8 cellular contexts compared by ENCODE assay signal in the genomic region with DNA sequence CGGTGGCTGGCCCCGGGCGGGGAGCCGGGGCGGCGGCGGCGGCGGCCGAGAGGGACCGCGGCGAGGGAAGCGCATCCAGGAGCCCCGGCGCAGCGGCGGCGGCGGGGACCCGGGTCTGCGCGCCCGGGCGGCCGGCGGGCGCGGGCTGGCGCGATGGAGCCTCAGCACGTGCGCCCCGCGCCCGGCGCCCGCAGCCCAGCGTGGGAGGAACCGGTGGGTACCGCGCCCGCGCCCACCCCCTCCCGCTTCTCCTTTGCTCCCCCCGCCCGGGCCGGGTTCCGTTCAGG. TPM values are rescaled to one million over a fixed set of nuclear protein-coding genes. Genes with fewer than 3 reads are reported as not detected.
DNase-seq lines count a peak whose midpoint lies in the region; ATAC-seq, FAIRE-seq and TF ChIP-seq lines count a peak whose summit lies in the region.

No MANE protein-coding gene starts in this region.

- TF ChIP-seq CTCF in PC-9 (conservative IDR thresholded peaks at IDR 0.05) = no peak
- no peak for TF ChIP-seq CTCF in fibroblast of pulmonary artery (IDR thresholded peaks at IDR 0.05; ENCODE audit: low read length, missing control alignments)
- no peak for TF ChIP-seq CTCF in smooth muscle cell (IDR thresholded peaks at IDR 0.05; ENCODE audit: borderline replicate concordance, insufficient read depth, poor library complexity, severe bottlenecking)

- H3K9me2 ChIP-seq in PC-9 (ENCODE audit: insufficient read depth) = no peaks in the 10 kb centered on the region

- H2AFZ ChIP-seq in PC-9 = peak overlapping the region; percentile 88
- H2AFZ ChIP-seq in smooth muscle cell (ENCODE audit: low read depth) = peak overlapping the region; percentile 80

- H4K20me1 ChIP-seq in PC-9 (ENCODE audit: insufficient read depth) (no peaks in the 10 kb centered on the region), smooth muscle cell (ENCODE audit: low read depth) (peaks cover 10% of the 10 kb centered on the region)

- H3K9ac ChIP-seq in smooth muscle cell (ENCODE audit: low read depth) = peak overlapping the region; percentile 29

- H3K4me1 ChIP-seq in PC-9 (replicated peaks; ENCODE audit: insufficient read depth) (peaks cover 10% of the 10 kb centered on the region), smooth muscle cell (ENCODE audit: low read depth) (peaks cover 9% of the 10 kb centered on the region)

- H3K4me2 ChIP-seq in PC-9 (peak overlapping the region; percentile 90), smooth muscle cell (peak overlapping the region; percentile 93)

- H3K27ac ChIP-seq in PC-9 (no peak overlapping the region), smooth muscle cell (ENCODE audit: low read depth) (no peak overlapping the region)

- no peaks in the 10 kb centered on the region for H3K9me3 ChIP-seq in PC-9 (ENCODE audit: insufficient read depth, low read depth)
- no peaks in the 10 kb centered on the region for H3K9me3 ChIP-seq in smooth muscle cell (replicated peaks; ENCODE audit: low read depth)

- H3K4me3 ChIP-seq in PC-9 = peak overlapping the region; percentile 73
- H3K4me3 ChIP-seq in fibroblast of pulmonary artery (replicated peaks; ENCODE audit: low read depth, low read length) = peak overlapping the region; percentile 81
- peak overlapping the region; percentile 90 for H3K4me3 ChIP-seq in smooth muscle cell

- CTCF ChIA-PET in PC-9 (lab: Charles Lee) = no interaction called here

- H3F3A ChIP-seq in PC-9 (ENCODE audit: insufficient read depth, low read depth) (peaks cover 14% of the 10 kb centered on the region), smooth muscle cell (ENCODE audit: low read depth) (no peaks in the 10 kb centered on the region)

- POLR2A ChIA-PET in PC-9 (lab: Charles Lee; ENCODE audit: unreplicated experiment) = interaction anchor here (0.7 kb wide), 1 partner anchor 27 kb away, joined by 6 read pairs; no protein-coding TSS in a partner anchor

- peak; percentile 29 for ATAC-seq in GM19455 (IDR thresholded peaks at IDR 0.05; ENCODE audit: unreplicated experiment)
- ATAC-seq in GM19023 (IDR thresholded peaks at IDR 0.05; ENCODE audit: unreplicated experiment) = no peak
- ATAC-seq in activated CD4-positive, CD25-positive, alpha-beta regulatory T cell treated with anti-CD3 and anti-CD28 coated beads, Interleukin-2, amount 50 U/mL, for 24 hours = no peak
- no peak for ATAC-seq in GM21619 (IDR thresholded peaks at IDR 0.05; ENCODE audit: unreplicated experiment)

- H3K79me2 ChIP-seq in PC-9 (ENCODE audit: low read depth) (peaks cover 9% of the 10 kb centered on the region), smooth muscle cell (ENCODE audit: low read depth) (peaks cover 25% of the 10 kb centered on the region)

- no peak for DNase-seq in PC-9
- DNase-seq in fibroblast of pulmonary artery (ENCODE audit: low read depth) = no peak
- DNase-seq in smooth muscle cell (lab: John Stamatoyannopoulos, UW; ENCODE audit: unreplicated experiment) = no peak
- no peak for DNase-seq in HTR-8/SVneo (ENCODE audit: insufficient read length, low spot score)

- H3K27me3 ChIP-seq in PC-9 (ENCODE audit: insufficient read depth, low read depth) = no peaks in the 10 kb centered on the region
- H3K27me3 ChIP-seq in smooth muscle cell (ENCODE audit: low read depth) = no peaks in the 10 kb centered on the region

- H3K36me3 ChIP-seq in PC-9 (ENCODE audit: low read depth) = no peaks in the 10 kb centered on the region
- H3K36me3 ChIP-seq in smooth muscle cell (ENCODE audit: low read depth) = no peaks in the 10 kb centered on the region

- intact Hi-C loops in PC-9 (cut with micrococcal nuclease; ENCODE audit: unreplicated experiment) = loop anchor here (2.0 to 10.0 kb wide), 2 partner anchors 80 to 376 kb away; partner anchors contain the start of gene VWA8

- FAIRE-seq in HTR-8/SVneo (lab: Jason Lieb, UNC) = no peak

- BruUV-seq in PC-9 (replicated peaks; lab: Mats Ljungman, UMichigan) = no TSS peak

- WGBS in smooth muscle cell (ENCODE audit: low lambda C conversion rate) = no CpG with 5 or more reads among the region's 49 CpGs

RNA-seq across cellular contexts. Expression of gene DGKH, which starts 7.8 kb away (rescaled TPM):
- 9.3 and 10.9 TPM in 2 replicates for total RNA-seq in PC-9 (2021)
- total RNA-seq in smooth muscle cell = 6.8 and 7.1 TPM in 2 replicates
- 1.3 and 2.6 TPM in 2 replicates for polyA plus RNA-seq in smooth muscle cell
